7 cellular contexts compared by ENCODE assay signal in the genomic region with DNA sequence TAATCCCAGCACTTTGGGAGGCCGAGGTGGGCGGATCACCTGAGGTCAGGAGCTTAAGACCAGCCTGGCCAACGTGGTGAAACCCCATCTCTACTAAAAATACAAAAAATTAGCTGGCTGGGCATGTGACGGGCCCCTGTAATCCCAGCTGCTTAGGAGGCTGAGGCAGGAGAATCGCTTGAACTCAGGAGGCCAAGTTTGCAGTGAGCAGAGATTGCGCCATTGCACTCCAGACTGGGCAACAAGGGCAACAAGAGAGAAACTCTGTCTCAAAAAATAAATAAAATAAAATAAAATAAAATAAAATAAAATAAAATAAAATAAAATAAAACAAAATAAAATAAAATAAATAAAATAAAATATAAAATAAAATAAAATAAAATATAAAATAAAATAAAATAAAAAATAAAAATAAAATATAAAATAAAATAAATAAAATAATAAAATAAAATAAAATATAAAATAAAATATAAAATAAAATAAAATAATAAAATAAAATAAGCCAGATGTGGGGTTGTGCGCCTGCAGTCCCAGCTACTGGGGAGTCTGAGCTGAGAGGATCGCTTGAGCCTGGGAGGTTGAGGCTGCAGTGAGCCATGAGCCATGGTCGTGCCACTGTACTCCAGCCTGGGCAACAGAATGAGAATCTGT. TPM values are rescaled to one million over a fixed set of nuclear protein-coding genes. Genes with fewer than 3 reads are reported as not detected.
DNase-seq lines count a peak whose midpoint lies in the region; ATAC-seq, FAIRE-seq and TF ChIP-seq lines count a peak whose summit lies in the region.
"Not testable (repeated sequence)": the region's sequence is repeated elsewhere in the genome, so short reads cannot be mapped to it uniquely, and the experiment has no call there.

No MANE protein-coding gene starts in this region.

- TF ChIP-seq EP300 in gastroesophageal sphincter (IDR thresholded peaks at IDR 0.05): not testable (repeated sequence)

- H3K27me3 ChIP-seq in MM.1S (replicated peaks; ENCODE audit: insufficient read depth, low read length); gastroesophageal sphincter; osteoblast (ENCODE audit: insufficient read depth, low read length): not testable (repeated sequence)

- not testable (repeated sequence) for H3F3A ChIP-seq in MM.1S (ENCODE audit: insufficient read depth, low read length)

- H3K9me2 ChIP-seq in MM.1S (replicated peaks; ENCODE audit: insufficient read depth, low read length): not testable (repeated sequence)

- H3K36me3 Mint-ChIP-seq in Calu3 (ENCODE audit: insufficient read depth, unreplicated experiment): peaks cover 47% of the 10 kb centered on the region
- not testable (repeated sequence) for H3K36me3 Mint-ChIP-seq in activated T-helper 17 cell treated with anti-CD3 and anti-CD28 coated beads, Interleukin-2, amount 50 U/mL, for 72 hours (ENCODE audit: low read depth)

- intact Hi-C loops in Calu3 (cut with micrococcal nuclease; ENCODE audit: unreplicated experiment): loop anchor here (1.0 to 10.0 kb wide), 5 partner anchors 111 to 751 kb away; partner anchors contain the start of gene CCDC7

- H4K20me1 ChIP-seq in MM.1S (ENCODE audit: insufficient read depth, low read length); osteoblast (ENCODE audit: insufficient read depth, low read length): not testable (repeated sequence)

- not testable (repeated sequence) for H3K4me1 ChIP-seq in MM.1S (ENCODE audit: low read length)
- H3K4me1 ChIP-seq in gastroesophageal sphincter (peaks cover 0 to 24% (median 4%) of the 10 kb centered on the region in 3 donors), osteoblast (ENCODE audit: insufficient read depth, low read length) (peaks cover 52% of the 10 kb centered on the region)

- not testable (repeated sequence) for DNase-seq in Calu3; MM.1S; RCC 7860 (ENCODE audit: low spot score); osteoblast (ENCODE audit: insufficient read length, low spot score, missing footprints)

- not testable (repeated sequence) for H3K36me3 ChIP-seq in MM.1S (replicated peaks; ENCODE audit: insufficient read depth, low read length); gastroesophageal sphincter; osteoblast (ENCODE audit: insufficient read depth, low read length)

- H3K4me2 ChIP-seq in MM.1S (ENCODE audit: low read depth, low read length) (0 out of 2 replicates have a peak overlapping the region, but pooled peaks have one; percentile 46), osteoblast (ENCODE audit: insufficient read depth, low read length) (peak overlapping the region; percentile 80)

- H3K4me3 ChIP-seq in MM.1S (ENCODE audit: low read length); gastroesophageal sphincter; osteoblast (ENCODE audit: insufficient read depth, low read length): not testable (repeated sequence)

- TF ChIP-seq POLR2A in gastroesophageal sphincter (IDR thresholded peaks at IDR 0.05): not testable (repeated sequence)

- BruUV-seq in Calu3 (replicated peaks; lab: Mats Ljungman, UMichigan): not testable (repeated sequence)

- not testable (repeated sequence) for H3K9me3 ChIP-seq in MM.1S (replicated peaks; ENCODE audit: insufficient read depth, low read length); gastroesophageal sphincter; osteoblast (ENCODE audit: low read depth, low read length)

- not testable (repeated sequence) for H3K4me3 Mint-ChIP-seq in Calu3 (ENCODE audit: low read depth, unreplicated experiment)
- H3K4me3 Mint-ChIP-seq in activated T-helper 17 cell treated with anti-CD3 and anti-CD28 coated beads, Interleukin-2, amount 50 U/mL, for 72 hours: peak overlapping the region; percentile 73

- H3K4me1 Mint-ChIP-seq in Calu3 (ENCODE audit: low read depth, unreplicated experiment): peaks cover 44% of the 10 kb centered on the region
- H3K4me1 Mint-ChIP-seq in activated T-helper 17 cell treated with anti-CD3 and anti-CD28 coated beads, Interleukin-2, amount 50 U/mL, for 72 hours: peaks cover 24% of the 10 kb centered on the region

- WGBS in gastroesophageal sphincter (ENCODE audit: low coverage in 1 of 2), 2 donors: 88 to 100% methylated on average over 3 to 7 of the region's 9 CpGs

- peak; percentile 93 for FAIRE-seq in RCC 7860 (lab: Jason Lieb, UNC)
- peak; percentile 91 for FAIRE-seq in endometrium (lab: Jason Lieb, UNC)

- not testable (repeated sequence) for H3K9ac ChIP-seq in MM.1S (ENCODE audit: low read length)

- H3K27me3 Mint-ChIP-seq in Calu3 (ENCODE audit: unreplicated experiment); activated T-helper 17 cell treated with anti-CD3 and anti-CD28 coated beads, Interleukin-2, amount 50 U/mL, for 72 hours: not testable (repeated sequence)

- H3K79me2 ChIP-seq in MM.1S (ENCODE audit: low read length): not testable (repeated sequence)
- H3K79me2 ChIP-seq in osteoblast (ENCODE audit: insufficient read depth, low read length): peaks cover 12% of the 10 kb centered on the region

- not testable (repeated sequence) for H3K27ac ChIP-seq in MM.1S (ENCODE audit: low read length)
- peak overlapping the region in 3 of 4 donors; percentile 86 to 94 (median 89) for H3K27ac ChIP-seq in gastroesophageal sphincter
- H3K27ac ChIP-seq in osteoblast (ENCODE audit: low read depth, low read length): peak overlapping the region; percentile 71

- not testable (repeated sequence) for ATAC-seq in activated T-helper 17 cell treated with anti-CD3 and anti-CD28 coated beads, Interleukin-2, amount 50 U/mL, for 72 hours (replicated peaks); gastroesophageal sphincter

- CTCF ChIA-PET in Calu3 (lab: Charles Lee): interaction anchor here (1.8 kb wide), 1 partner anchor 48 kb away, joined by 10 read pairs; no protein-coding TSS in a partner anchor

- H3K27ac Mint-ChIP-seq in Calu3 (ENCODE audit: unreplicated experiment): peak overlapping the region; percentile 83
- not testable (repeated sequence) for H3K27ac Mint-ChIP-seq in activated T-helper 17 cell treated with anti-CD3 and anti-CD28 coated beads, Interleukin-2, amount 50 U/mL, for 72 hours

- not testable (repeated sequence) for H3K9me3 Mint-ChIP-seq in Calu3 (ENCODE audit: low read depth, unreplicated experiment); activated T-helper 17 cell treated with anti-CD3 and anti-CD28 coated beads, Interleukin-2, amount 50 U/mL, for 72 hours

- H2AFZ ChIP-seq in MM.1S (ENCODE audit: low read length); osteoblast (ENCODE audit: low read length): not testable (repeated sequence)

- not testable (repeated sequence) for TF ChIP-seq CTCF in Calu3 (IDR thresholded peaks at IDR 0.05; ENCODE audit: unreplicated experiment); MM.1S (IDR thresholded peaks at IDR 0.05; ENCODE audit: low read length); gastroesophageal sphincter (IDR thresholded peaks at IDR 0.05); osteoblast (IDR thresholded peaks at IDR 0.05; ENCODE audit: extremely low read depth, low read depth, low read length)

RNA-seq across cellular contexts. Expression of gene ITGB1, which starts 49.8 kb away (rescaled TPM):
- total RNA-seq in Calu3 (2022): 1,388 and 1,455 TPM in 2 replicates
- 100 to 1,000 TPM; 125 to 126 TPM for total RNA-seq in activated T-helper 17 cell treated with anti-CD3 and anti-CD28 coated beads, Interleukin-2, amount 50 U/mL, for 72 hours
- total RNA-seq in gastroesophageal sphincter: 1,000 to 10,000 TPM in 3 of 4 donors, 100 to 1,000 TPM in 1; 998 to 2,832 (median 1,462) TPM
- total RNA-seq in osteoblast: 1,572 and 1,742 TPM in 2 replicates

Comparison
In these comparisons a context has a peak if more than half of its experiments do, and no peak if none do; other contexts are left out.
1. RNA of gene ITGB1, which starts 49.8 kb away (total RNA-seq): 1,572 to 1,742 TPM in osteoblast, 998 to 2,832 TPM in gastroesophageal sphincter and 1,388 to 1,455 TPM in Calu3; 125 to 126 TPM in activated T-helper 17 cell treated with anti-CD3 and anti-CD28 coated beads, Interleukin-2, amount 50 U/mL, for 72 hours; every median in the first group is over 4 times any median in the second.